ENCODE assay signal across 1 cellular context in the genomic region with DNA sequence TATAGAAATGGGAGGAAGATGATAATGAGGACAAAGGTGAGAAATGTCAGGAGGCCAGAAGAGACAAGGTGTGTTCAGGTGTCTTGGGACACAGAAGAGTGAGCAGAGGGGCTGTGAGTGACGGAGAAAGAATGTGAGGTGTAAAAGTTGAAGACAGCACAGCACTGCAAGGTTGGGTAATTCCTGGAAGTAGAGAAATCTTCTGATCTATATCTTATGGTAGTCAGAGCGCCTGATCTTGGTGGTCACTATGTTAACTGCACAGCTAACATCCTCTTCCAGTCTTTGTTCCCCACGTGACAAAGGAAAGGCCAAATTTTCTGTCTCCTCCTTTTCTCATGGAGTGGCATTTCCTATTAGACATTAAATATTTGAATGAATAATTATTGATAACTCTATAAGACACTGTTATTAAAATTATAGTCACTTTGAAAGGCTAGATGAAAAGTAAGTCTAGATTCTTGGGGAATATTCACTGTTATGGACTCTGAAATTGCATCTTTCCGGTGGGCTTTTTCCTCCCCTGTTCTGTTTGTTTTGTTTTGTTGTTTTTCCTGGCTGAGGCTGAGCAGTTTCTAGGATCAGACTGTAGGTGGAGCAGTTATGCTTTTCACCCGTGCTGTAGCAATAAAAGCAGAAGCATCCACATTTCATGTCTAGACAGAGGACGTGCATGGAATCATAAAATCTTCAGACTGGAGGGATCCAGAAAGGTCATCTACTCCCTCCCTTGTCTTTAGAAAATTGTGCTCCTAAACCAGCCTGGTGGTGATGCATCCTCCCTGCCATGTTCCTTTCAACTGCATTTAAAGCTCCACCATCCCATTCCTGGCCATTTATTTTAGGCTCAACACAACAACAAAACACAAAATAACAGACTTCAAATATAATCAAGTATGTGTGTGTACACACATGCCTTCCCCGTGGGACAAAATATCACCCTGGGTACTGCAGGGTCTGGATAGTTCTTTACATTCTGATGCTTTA.
TF ChIP-seq lines count a peak whose summit lies in the region.

No MANE protein-coding gene starts in this region.

TF ChIP-seq in HepG2, 621 proteins besides CTCF, POLR2A, EP300 and RAD21 (continued from another document):
- TF ChIP-seq, protein P1, sequence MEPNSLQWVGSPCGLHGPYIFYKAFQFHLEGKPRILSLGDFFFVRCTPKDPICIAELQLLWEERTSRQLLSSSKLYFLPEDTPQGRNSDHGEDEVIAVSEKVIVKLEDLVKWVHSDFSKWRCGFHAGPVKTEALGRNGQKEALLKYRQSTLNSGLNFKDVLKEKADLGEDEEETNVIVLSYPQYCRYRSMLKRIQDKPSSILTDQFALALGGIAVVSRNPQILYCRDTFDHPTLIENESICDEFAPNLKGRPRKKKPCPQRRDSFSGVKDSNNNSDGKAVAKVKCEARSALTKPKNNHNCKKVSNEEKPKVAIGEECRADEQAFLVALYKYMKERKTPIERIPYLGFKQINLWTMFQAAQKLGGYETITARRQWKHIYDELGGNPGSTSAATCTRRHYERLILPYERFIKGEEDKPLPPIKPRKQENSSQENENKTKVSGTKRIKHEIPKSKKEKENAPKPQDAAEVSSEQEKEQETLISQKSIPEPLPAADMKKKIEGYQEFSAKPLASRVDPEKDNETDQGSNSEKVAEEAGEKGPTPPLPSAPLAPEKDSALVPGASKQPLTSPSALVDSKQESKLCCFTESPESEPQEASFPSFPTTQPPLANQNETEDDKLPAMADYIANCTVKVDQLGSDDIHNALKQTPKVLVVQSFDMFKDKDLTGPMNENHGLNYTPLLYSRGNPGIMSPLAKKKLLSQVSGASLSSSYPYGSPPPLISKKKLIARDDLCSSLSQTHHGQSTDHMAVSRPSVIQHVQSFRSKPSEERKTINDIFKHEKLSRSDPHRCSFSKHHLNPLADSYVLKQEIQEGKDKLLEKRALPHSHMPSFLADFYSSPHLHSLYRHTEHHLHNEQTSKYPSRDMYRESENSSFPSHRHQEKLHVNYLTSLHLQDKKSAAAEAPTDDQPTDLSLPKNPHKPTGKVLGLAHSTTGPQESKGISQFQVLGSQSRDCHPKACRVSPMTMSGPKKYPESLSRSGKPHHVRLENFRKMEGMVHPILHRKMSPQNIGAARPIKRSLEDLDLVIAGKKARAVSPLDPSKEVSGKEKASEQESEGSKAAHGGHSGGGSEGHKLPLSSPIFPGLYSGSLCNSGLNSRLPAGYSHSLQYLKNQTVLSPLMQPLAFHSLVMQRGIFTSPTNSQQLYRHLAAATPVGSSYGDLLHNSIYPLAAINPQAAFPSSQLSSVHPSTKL (CRISPR knock-in tag; IDR thresholded peaks at IDR 0.05), result peak; percentile 16; the same call in 1 of the 2 replicates
